22 cellular contexts compared by ENCODE assay signal in the genomic region with DNA sequence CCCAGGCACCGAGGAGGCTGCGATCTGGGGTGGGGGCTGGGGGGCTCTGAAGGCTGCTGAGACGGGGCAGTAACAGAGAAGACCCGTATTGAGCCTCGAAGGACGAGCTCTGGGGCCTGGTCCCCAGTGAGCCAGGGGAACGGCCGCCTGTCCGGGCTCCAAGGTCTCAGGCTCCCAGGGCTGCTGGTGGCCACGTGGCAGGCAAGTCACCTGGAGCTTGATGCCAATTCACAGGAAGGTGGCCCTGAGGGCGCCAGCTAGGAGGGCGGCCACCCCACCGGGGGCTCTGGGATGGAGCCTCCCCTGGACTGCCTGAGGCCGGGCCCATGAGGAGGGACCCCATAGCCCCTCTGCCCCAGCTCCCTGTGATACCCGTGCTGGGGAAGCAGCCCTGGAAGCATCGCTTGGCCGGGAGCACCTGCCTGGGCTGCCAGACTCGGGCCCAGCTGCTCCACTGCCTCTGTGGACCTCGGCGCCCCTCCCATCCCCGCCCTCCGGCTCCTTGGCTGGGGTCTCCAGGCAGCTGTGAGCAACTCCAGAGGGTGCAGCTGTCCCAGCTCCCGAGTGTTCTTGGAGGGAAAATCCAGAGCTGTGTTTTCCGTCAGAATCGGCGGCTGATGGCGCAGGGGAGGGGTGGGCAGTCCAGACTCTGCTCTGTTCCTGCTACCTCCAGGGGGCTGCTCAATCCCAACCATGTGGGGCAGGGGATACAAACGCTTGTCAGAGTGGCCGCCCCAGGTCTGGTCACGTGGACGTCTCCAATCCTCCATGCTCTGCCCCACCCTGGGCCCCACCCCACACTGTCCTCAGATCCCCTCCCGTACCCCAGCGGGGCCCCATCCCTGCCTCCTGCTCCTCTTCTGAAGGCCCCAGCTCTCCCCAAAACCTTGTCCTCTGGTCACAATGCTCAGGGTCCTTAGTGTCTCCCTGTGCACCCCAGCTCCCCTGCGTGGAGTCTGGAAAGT.
"Had no signal": no experiment of that assay in that cellular context is flagged by ENCODE, and none has a peak within 500 bp of the region (broad histone marks: within the 10 kb centered on the region; RNA-seq: fewer than 3 reads in every experiment).

No MANE protein-coding gene starts in this region.

- H3K27ac Mint-ChIP-seq: activated CD4-positive, alpha-beta T cell treated with anti-CD3 and anti-CD28 coated beads, Interleukin-2, amount 10 ng/mL, durations not matched to agents 24 days and 14 days; activated CD8-positive, alpha-beta memory T cell treated with anti-CD3 and anti-CD28 coated beads, Interleukin-2, amount 10 ng/mL, durations not matched to agents 7 days and 5 days; activated CD8-positive, alpha-beta T cell treated with anti-CD3 and anti-CD28 coated beads for 36 hours; activated naive CD4-positive, alpha-beta T cell treated with anti-CD3 and anti-CD28 coated beads, Interleukin-2, amount 10 ng/mL, durations not matched to agents 7 days and 5 days; dendritic cell treated with granulocyte-macrophage colony-stimulating factor and Interleukin-4, amounts not matched to agents 40 ng/mL and 50 ng/mL, for 4 days; immature natural killer cell; memory B cell; stimulated activated naive CD8-positive, alpha-beta T cell treated with anti-CD3 and anti-CD28 coated beads, Interleukin-15, Interleukin-2, amounts not matched to agents 100 ng/mL and 50 ng/mL, for 24 hours; T-helper 2 cell treated with Interferon-gamma antibody and Interleukin-4, amounts not matched to agents 5 μg/mL and 100 μg/mL, for 36 hours had no signal

- H3K4me3 ChIP-seq: cardiac muscle cell, hepatocyte, tibial artery had no signal

- H3K4me1 ChIP-seq: foreskin keratinocyte, tibial artery had no signal

- H3K36me3 ChIP-seq: cardiac muscle cell had no signal

- H3K27me3 Mint-ChIP-seq: activated CD4-positive, alpha-beta T cell treated with anti-CD3 and anti-CD28 coated beads, Interleukin-2, amount 10 ng/mL, durations not matched to agents 24 days and 14 days; activated CD8-positive, alpha-beta memory T cell treated with anti-CD3 and anti-CD28 coated beads, Interleukin-2, amount 10 ng/mL, durations not matched to agents 7 days and 5 days; activated CD8-positive, alpha-beta T cell treated with anti-CD3 and anti-CD28 coated beads for 36 hours; activated naive CD4-positive, alpha-beta T cell treated with anti-CD3 and anti-CD28 coated beads, Interleukin-2, amount 10 ng/mL, durations not matched to agents 7 days and 5 days; memory B cell; stimulated activated naive CD8-positive, alpha-beta T cell treated with anti-CD3 and anti-CD28 coated beads, Interleukin-15, Interleukin-2, amounts not matched to agents 100 ng/mL and 50 ng/mL, for 24 hours had no signal

- H3K27ac ChIP-seq: cardiac muscle cell, foreskin keratinocyte, hepatocyte, tibial artery, VCaP had no signal

- H3K36me3 Mint-ChIP-seq: activated CD8-positive, alpha-beta memory T cell treated with anti-CD3 and anti-CD28 coated beads, Interleukin-2, amount 10 ng/mL, durations not matched to agents 7 days and 5 days; activated naive CD4-positive, alpha-beta T cell treated with anti-CD3 and anti-CD28 coated beads, Interleukin-2, amount 10 ng/mL, durations not matched to agents 7 days and 5 days had no signal

- ATAC-seq: activated CD4-positive, CD25-positive, alpha-beta regulatory T cell treated with anti-CD3 and anti-CD28 coated beads, Interleukin-2, amount 50 U/mL, for 24 hours; activated CD8-positive, alpha-beta memory T cell treated with anti-CD3 and anti-CD28 coated beads, Interleukin-2, amount 10 ng/mL, durations not matched to agents 7 days and 5 days; activated CD8-positive, alpha-beta T cell treated with anti-CD3 and anti-CD28 coated beads for 36 hours; foreskin keratinocyte had no signal

- H3K9me3 ChIP-seq: tibial artery had no signal

- H3K4me1 Mint-ChIP-seq: activated CD4-positive, alpha-beta T cell treated with anti-CD3 and anti-CD28 coated beads, Interleukin-2, amount 10 ng/mL, durations not matched to agents 24 days and 14 days; activated CD8-positive, alpha-beta memory T cell treated with anti-CD3 and anti-CD28 coated beads, Interleukin-2, amount 10 ng/mL, durations not matched to agents 7 days and 5 days; activated naive CD4-positive, alpha-beta T cell treated with anti-CD3 and anti-CD28 coated beads, Interleukin-2, amount 10 ng/mL, durations not matched to agents 7 days and 5 days; immature natural killer cell had no signal

- DNase-seq: activated CD4-positive, alpha-beta T cell treated with anti-CD3 and anti-CD28 coated beads, Interleukin-2, amount 10 ng/mL, durations not matched to agents 24 days and 14 days; activated CD8-positive, alpha-beta memory T cell treated with anti-CD3 and anti-CD28 coated beads, Interleukin-2, amount 10 ng/mL, durations not matched to agents 7 days and 5 days; activated CD8-positive, alpha-beta T cell treated with anti-CD3 and anti-CD28 coated beads for 36 hours; activated effector memory CD4-positive, alpha-beta T cell treated with anti-CD3 and anti-CD28 coated beads, Interleukin-2, amount 50 U/mL, for 16 hours; activated naive CD4-positive, alpha-beta T cell treated with anti-CD3 and anti-CD28 coated beads, Interleukin-2, amount 10 ng/mL, durations not matched to agents 7 days and 5 days; activated T-cell treated with anti-CD3 and anti-CD28 coated beads for 4 hours; effector CD8-positive, alpha-beta T cell; foreskin keratinocyte; immature natural killer cell; kidney glomerular epithelial cell; nephron progenitor cell; stimulated activated CD4-positive, alpha-beta T cell treated with anti-CD3 and anti-CD28 coated beads, Interleukin-12 subunit alpha, Interleukin-12 subunit beta, amount 100 ng/mL, for 4 hours; stimulated activated CD4-positive, alpha-beta T cell treated with anti-CD3 and anti-CD28 coated beads, Interleukin-4, amount 100 ng/mL, for 4 hours; tibial artery had no signal

- H3K9me3 Mint-ChIP-seq: activated CD4-positive, alpha-beta T cell treated with anti-CD3 and anti-CD28 coated beads, Interleukin-2, amount 10 ng/mL, durations not matched to agents 24 days and 14 days; activated naive CD4-positive, alpha-beta T cell treated with anti-CD3 and anti-CD28 coated beads, Interleukin-2, amount 10 ng/mL, durations not matched to agents 7 days and 5 days; dendritic cell treated with granulocyte-macrophage colony-stimulating factor and Interleukin-4, amounts not matched to agents 40 ng/mL and 50 ng/mL, for 4 days; memory B cell; stimulated activated naive CD8-positive, alpha-beta T cell treated with anti-CD3 and anti-CD28 coated beads, Interleukin-15, Interleukin-2, amounts not matched to agents 100 ng/mL and 50 ng/mL, for 24 hours; T-helper 2 cell treated with Interferon-gamma antibody and Interleukin-4, amounts not matched to agents 5 μg/mL and 100 μg/mL, for 36 hours had no signal

- H3K4me3 Mint-ChIP-seq: activated CD4-positive, alpha-beta T cell treated with anti-CD3 and anti-CD28 coated beads, Interleukin-2, amount 10 ng/mL, durations not matched to agents 24 days and 14 days; activated CD8-positive, alpha-beta memory T cell treated with anti-CD3 and anti-CD28 coated beads, Interleukin-2, amount 10 ng/mL, durations not matched to agents 7 days and 5 days; activated CD8-positive, alpha-beta T cell treated with anti-CD3 and anti-CD28 coated beads for 36 hours; activated naive CD4-positive, alpha-beta T cell treated with anti-CD3 and anti-CD28 coated beads, Interleukin-2, amount 10 ng/mL, durations not matched to agents 7 days and 5 days; dendritic cell treated with granulocyte-macrophage colony-stimulating factor and Interleukin-4, amounts not matched to agents 40 ng/mL and 50 ng/mL, for 4 days; immature natural killer cell; memory B cell; nephron progenitor cell; stimulated activated naive CD8-positive, alpha-beta T cell treated with anti-CD3 and anti-CD28 coated beads, Interleukin-15, Interleukin-2, amounts not matched to agents 100 ng/mL and 50 ng/mL, for 24 hours; T-helper 2 cell treated with Interferon-gamma antibody and Interleukin-4, amounts not matched to agents 5 μg/mL and 100 μg/mL, for 36 hours had no signal

- H3K27me3 ChIP-seq: cardiac muscle cell, foreskin keratinocyte, hepatocyte, tibial artery had no signal
